ENCODE assay signal across 8 cellular contexts in genomic region chr14:45253754-45254300, GRCh38. TPM values are rescaled to one million over a fixed set of nuclear protein-coding genes. Genes with fewer than 3 reads are reported as not detected.
DNase-seq lines count a peak whose midpoint lies in the region; ATAC-seq and TF ChIP-seq lines count a peak whose summit lies in the region.

No MANE protein-coding gene starts in this region.

- no peaks in the 10 kb centered on the region for H3K27me3 ChIP-seq in esophagus (ENCODE audit: control insufficient read depth in 1 of 2, insufficient read depth in 2 of 2, low read length in 2 of 2)

- H3K27ac ChIP-seq in esophagus (ENCODE audit: low read depth in 2 of 2, low read length in 1 of 2), result peak overlapping the region; percentile 81 to 97

- H3K27me3 Mint-ChIP-seq in nephron (ENCODE audit: low read depth), result peaks cover 9% of the 10 kb centered on the region

- peak overlapping the region; percentile 98 to 100 (median 99) for H3K27ac Mint-ChIP-seq in nephron

- 38 to 42% methylated on average over 23 of the region's 23 CpGs for WGBS in esophagus, 2 donors

- peaks cover 0 to 5% of the 10 kb centered on the region in 2 donors for H3K4me1 ChIP-seq in esophagus (ENCODE audit: control insufficient read depth in 2 of 2, insufficient read depth in 2 of 2, low read length in 1 of 2)

- POLR2A ChIA-PET in HEK293T (lab: Yijun Ruan, JAX), result interaction anchor here (0.9 to 1.9 kb wide), 2 partner anchors 11 to 292 kb away, joined by 3 to 8 read pairs; partner anchors contain the start of genes KLHL28 and TOGARAM1

- peaks cover 31% of the 10 kb centered on the region for H3K9me3 Mint-ChIP-seq in nephron

- peak overlapping the region; percentile 92 to 97 (median 96) for H3K4me3 Mint-ChIP-seq in nephron

- peak overlapping the region; percentile 78 to 95 for H3K4me3 ChIP-seq in esophagus (ENCODE audit: low read depth in 1 of 2, low read length in 2 of 2)

- peaks cover 10% of the 10 kb centered on the region for H3K36me3 Mint-ChIP-seq in nephron (ENCODE audit: low read depth)

- H3K9me3 ChIP-seq in esophagus (ENCODE audit: control insufficient read depth in 2 of 2, insufficient read depth in 1 of 2, low read depth in 1 of 2, low read length in 1 of 2), result no peaks in the 10 kb centered on the region

- no peak for ATAC-seq in GM21786 (IDR thresholded peaks at IDR 0.05; ENCODE audit: unreplicated experiment)
- no peak for ATAC-seq in GM21447 (IDR thresholded peaks at IDR 0.05; ENCODE audit: unreplicated experiment)

- CTCF ChIA-PET in HEK293T (lab: Yijun Ruan, JAX), result interaction anchor here (0.6 to 0.9 kb wide), 5 partner anchors 10 to 323 kb away, joined by 3 to 4 read pairs (median 3); no protein-coding TSS in a partner anchor

- H3K36me3 ChIP-seq in esophagus (ENCODE audit: control insufficient read depth in 2 of 2, insufficient read depth in 2 of 2, low read length in 1 of 2), result no peaks in the 10 kb centered on the region

- H3K4me1 Mint-ChIP-seq in nephron, result peaks cover 19% of the 10 kb centered on the region

- DNase-seq in NOMO-1 (lab: John Stamatoyannopoulos, UW; ENCODE audit: unreplicated experiment in 2 of 2), result peak; percentile 31 to 35
- no peak for DNase-seq in NOMO-1 treated with dmso at 0.1 percent for 144 hours (lab: John Stamatoyannopoulos, UW; ENCODE audit: unreplicated experiment)
- peak; percentile 41 to 74 for DNase-seq in SW 1271 (lab: John Stamatoyannopoulos, UW)
- no peak for DNase-seq in HEK293T (ENCODE audit: extremely low spot score)

- TF ChIP-seq CTCF in nephron (IDR thresholded peaks at IDR 0.05; ENCODE audit: unreplicated experiment in 3 of 3), result no peak

TF ChIP-seq in HEK293T, 16 proteins besides CTCF, POLR2A, EP300 and RAD21:
- TF ChIP-seq SUZ12 (IDR thresholded peaks at IDR 0.05), result no peak
- TF ChIP-seq LEF1 (IDR thresholded peaks at IDR 0.05; ENCODE audit: borderline replicate concordance), result no peak
- TF ChIP-seq ZNF384 (IDR thresholded peaks at IDR 0.05), result no peak
- no peak for TF ChIP-seq NFRKB (IDR thresholded peaks at IDR 0.05)
- TF ChIP-seq FOXK2 (IDR thresholded peaks at IDR 0.05), result no peak
- TF ChIP-seq FOXA1 (IDR thresholded peaks at IDR 0.05), result no peak
- TF ChIP-seq FOXM1 (IDR thresholded peaks at IDR 0.05; ENCODE audit: borderline replicate concordance), result no peak
- TF ChIP-seq BHLHE40 (IDR thresholded peaks at IDR 0.05; ENCODE audit: borderline replicate concordance), result no peak
- TF ChIP-seq ELF4 (IDR thresholded peaks at IDR 0.05), result no peak
- TF ChIP-seq ARNT (IDR thresholded peaks at IDR 0.05), result no peak
- TF ChIP-seq CTBP1 (IDR thresholded peaks at IDR 0.05; ENCODE audit: borderline replicate concordance), result no peak
- no peak for TF ChIP-seq TARDBP (IDR thresholded peaks at IDR 0.05)
- no peak for TF ChIP-seq HDGF (IDR thresholded peaks at IDR 0.05; ENCODE audit: borderline replicate concordance)
- no peak for TF ChIP-seq SP1 (IDR thresholded peaks at IDR 0.05)
- no peak for TF ChIP-seq PKNOX1 (IDR thresholded peaks at IDR 0.05)
- no peak for TF ChIP-seq L3MBTL2 (conservative IDR thresholded peaks at IDR 0.05)

RNA-seq across cellular contexts. Expression of gene MIS18BP1, which starts 0.8 kb away (rescaled TPM):
- 1 to 10 TPM; 5.2 to 7.5 TPM for polyA plus RNA-seq in esophagus

Comparison
In these comparisons a context has a peak if more than half of its experiments do, and no peak if none do; other contexts are left out.
1. DNase-seq: peak in NOMO-1 (2 of 2) and SW 1271 (2 of 2); none in NOMO-1 treated with dmso at 0.1 percent for 144 hours (single experiment) and HEK293T (single experiment).